Comparison of ENCODE assay signal across 16 cellular contexts in the genomic region with DNA sequence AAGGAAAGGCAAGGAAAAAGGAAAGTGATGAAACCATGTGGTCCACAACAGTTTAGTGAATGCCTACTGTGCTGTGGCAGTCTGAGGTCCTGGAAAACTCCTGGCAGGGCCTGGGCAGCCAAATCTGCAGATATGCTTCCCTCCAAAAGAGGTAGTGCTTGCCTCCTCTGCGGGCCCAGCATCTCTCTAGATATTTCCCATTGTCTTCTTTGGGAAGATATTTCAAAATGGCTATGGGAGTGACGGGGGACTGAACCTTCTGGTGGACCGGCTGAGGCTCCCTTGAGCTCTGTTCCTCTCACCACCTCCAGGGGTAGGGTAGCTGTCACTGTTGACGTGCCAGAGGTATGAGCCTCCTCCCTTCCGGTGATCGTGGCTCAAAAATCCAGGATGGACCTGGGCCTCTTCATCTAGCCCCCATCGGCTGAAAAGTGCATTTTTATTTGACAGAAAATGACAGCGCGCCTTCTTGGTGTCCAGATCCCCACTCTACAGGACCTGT. TPM values are rescaled to one million over a fixed set of nuclear protein-coding genes. Genes with fewer than 3 reads are reported as not detected.
A peak's percentile ranks its signal among the peaks of the same experiment; 100 is the strongest.
DNase-seq lines count a peak whose midpoint lies in the region; FAIRE-seq and TF ChIP-seq lines count a peak whose summit lies in the region.
"Had no signal": no experiment of that assay in that cellular context is flagged by ENCODE, and none has a peak within 500 bp of the region (broad histone marks: within the 10 kb centered on the region; RNA-seq: fewer than 3 reads in every experiment).

No MANE protein-coding gene starts in this region.

- H3K36me3 ChIP-seq in H1 (ENCODE audit: control insufficient read depth in 2 of 4, insufficient read depth in 4 of 4, low read length in 3 of 4) (no peaks in the 10 kb centered on the region; a peak in 1 of 8 replicates), neural progenitor cell (no peaks in the 10 kb centered on the region)
- H3K36me3 ChIP-seq: BLaER1 treated with 17β-estradiol and CSF1 and Interleukin-3, amounts not matched to agents 10 nM and 100 nM had no signal

- H2BK20ac ChIP-seq in H1 (ENCODE audit: low read length) = no peak overlapping the region

- peaks cover 6% of the 10 kb centered on the region for H3K9me3 Mint-ChIP-seq in neural progenitor cell

- H3K4ac ChIP-seq in H1 (replicated peaks; ENCODE audit: insufficient read length, low read depth, low read length) = no peak overlapping the region

- no peak overlapping the region for H4K5ac ChIP-seq in H1 (ENCODE audit: insufficient read length, low read depth, low read length)

- peaks cover 9 to 43% (median 22%) of the 10 kb centered on the region in 4 experiments for H3K4me1 ChIP-seq in H1 (replicated peaks in 1 of 4; ENCODE audit: control insufficient read depth in 3 of 4, insufficient read depth in 4 of 4, low read length in 3 of 4)
- H3K4me1 ChIP-seq in neural progenitor cell = peaks cover 56% of the 10 kb centered on the region

- H3K79me2 ChIP-seq in H1 (ENCODE audit: control insufficient read depth in 1 of 2, insufficient read depth in 2 of 2, low read length in 2 of 2) (no peaks in the 10 kb centered on the region), neural progenitor cell (ENCODE audit: low read depth) (no peaks in the 10 kb centered on the region)

- H4K20me1 ChIP-seq in H1 (replicated peaks in 1 of 2; ENCODE audit: control insufficient read depth in 1 of 2, insufficient read depth in 2 of 2, low read length in 2 of 2) (peaks cover 19 to 36% of the 10 kb centered on the region in 2 experiments), neural progenitor cell (ENCODE audit: low read depth) (peaks cover 93% of the 10 kb centered on the region)

- TF ChIP-seq CTCF in H1 (IDR thresholded peaks at IDR 0.05; ENCODE audit: control extremely low read depth in 1 of 3, insufficient read depth in 1 of 3, low read depth in 1 of 3, low read length in 3 of 3) (0 out of 4 replicates have a peak, but pooled peaks of 1 of the 3 experiments have one; percentile 3), neural progenitor cell (IDR thresholded peaks at IDR 0.05) (no peak)

- peak overlapping the region; percentile 61; the same call in 1 of the 2 replicates for H2BK15ac ChIP-seq in H1 (ENCODE audit: low read length)

- H3K36me3 Mint-ChIP-seq in neural progenitor cell = no peaks in the 10 kb centered on the region

- no peak overlapping the region for H3K14ac ChIP-seq in H1 (ENCODE audit: insufficient read length)

- H3K9ac ChIP-seq in H1 (replicated peaks in 1 of 4; ENCODE audit: extremely low read depth in 1 of 4, low read depth in 3 of 4, low read length in 3 of 4) (no peak overlapping the region), neural progenitor cell (no peak overlapping the region)
- H3K9ac ChIP-seq: BLaER1 treated with 17β-estradiol and CSF1 and Interleukin-3, amounts not matched to agents 10 nM and 100 nM; KMS-11 had no signal

- FAIRE-seq in H1 (lab: Jason Lieb, UNC) = no peak
- FAIRE-seq: GM12878 had no signal

- no peak overlapping the region for H2BK5ac ChIP-seq in H1 (ENCODE audit: low read depth, low read length)

- H3K18ac ChIP-seq in H1 (ENCODE audit: extremely low read depth, low read length) = no peak overlapping the region

- H3K56ac ChIP-seq in H1 (replicated peaks; ENCODE audit: insufficient read length, low read depth, low read length) = no peak overlapping the region

- H3K23ac ChIP-seq in H1 (ENCODE audit: insufficient read length) = no peak overlapping the region

- peaks cover 66% of the 10 kb centered on the region for H3K4me1 Mint-ChIP-seq in neural progenitor cell

- no peak overlapping the region for H2BK120ac ChIP-seq in H1 (replicated peaks; ENCODE audit: low read depth, low read length)

- H2BK12ac ChIP-seq in H1 (ENCODE audit: low read depth, low read length) = peak overlapping the region; percentile 80; the same call in 1 of the 2 replicates

- peaks cover 63% of the 10 kb centered on the region for H3F3A ChIP-seq in neural progenitor cell (ENCODE audit: low read depth)

- POLR2A ChIA-PET in H1 (lab: Charles Lee; ENCODE audit: partially characterized antibody) = interaction anchor here (0.7 to 1.0 kb wide), 3 partner anchors 13 to 18 kb away, joined by 3 read pairs; no protein-coding TSS in a partner anchor

- H4K8ac ChIP-seq in H1 (ENCODE audit: extremely low read depth, insufficient read depth, low read length) = no peak overlapping the region

- no peak overlapping the region for H3K4me3 ChIP-seq in H1 (ENCODE audit: extremely low read depth in 1 of 4, insufficient read depth in 2 of 4, low read depth in 3 of 4, low read length in 4 of 4)
- no peak overlapping the region for H3K4me3 ChIP-seq in neural progenitor cell
- H3K4me3 ChIP-seq: BLaER1 treated with 17β-estradiol and CSF1 and Interleukin-3, amounts not matched to agents 10 nM and 100 nM; GM12878 had no signal

- no peak overlapping the region for H4K91ac ChIP-seq in H1 (replicated peaks; ENCODE audit: insufficient read length, low read length)

- intact Hi-C loops in cardiac septum (cut with DNase I) = no loop called here

- no peak; a peak in 1 of 4 replicates for TF ChIP-seq RAD21 in H1 (IDR thresholded peaks at IDR 0.05 in 1 of 2, conservative IDR thresholded peaks at IDR 0.05 in 1 of 2; ENCODE audit: low read depth in 2 of 2, low read length in 2 of 2)

- WGBS in H1 (ENCODE audit: extremely low coverage in 1 of 2, insufficient coverage in 1 of 2, insufficient read length in 1 of 2, insufficient replicate concordance in 2 of 2, low coverage in 1 of 2, low lambda C conversion rate in 2 of 2, missing lambda C conversion rate in 1 of 2), 2 experiments = 26% methylated on average over 6 of the region's 9 CpGs; no CpG with 5 or more reads in 1 of the 2 experiments

- H3K79me1 ChIP-seq in H1 (ENCODE audit: low read depth, low read length) = no peaks in the 10 kb centered on the region

- H3K23me2 ChIP-seq in H1 (ENCODE audit: low read depth, low read length) = peaks cover 3% of the 10 kb centered on the region; the same call in 1 of the 2 replicates

- peak overlapping the region; percentile 82; the same call in 1 of the 2 replicates for H2AK5ac ChIP-seq in H1 (ENCODE audit: low read depth, low read length)

- no peak for TF ChIP-seq POLR2A in H1 (IDR thresholded peaks at IDR 0.05; ENCODE audit: control extremely low read depth in 1 of 2, low read depth in 2 of 2, low read length in 2 of 2)

- H3K27ac Mint-ChIP-seq in neural progenitor cell = no peak overlapping the region
- H3K27ac Mint-ChIP-seq: CD4-positive, CD25-positive, alpha-beta regulatory T cell had no signal

- H3K4me2 ChIP-seq in H1 (ENCODE audit: insufficient read depth in 1 of 2, low read depth in 2 of 2, low read length in 2 of 2) (peak overlapping the region in 1 of 2 experiments; percentile 65; a peak in 1 of 4 replicates), neural progenitor cell (no peak overlapping the region)
- H3K4me2 ChIP-seq: BLaER1 treated with 17β-estradiol and CSF1 and Interleukin-3, amounts not matched to agents 10 nM and 100 nM; KMS-11 had no signal

- CTCF ChIA-PET in H1 (lab: Charles Lee; ENCODE audit: partially characterized antibody) = interaction anchor here (0.8 to 2.7 kb wide), 14 partner anchors 10 to 306 kb away, joined by 3 to 11 read pairs (median 4); no protein-coding TSS in a partner anchor

- DNase-seq in DMS53 (lab: John Stamatoyannopoulos, UW) (peak; percentile 5), DMS53 treated with DMSO at 0.1 percent for 48 hours (lab: John Stamatoyannopoulos, UW; ENCODE audit: unreplicated experiment) (no peak), H1 (ENCODE audit: low read depth in 1 of 2, low spot score in 2 of 2) (peak in 1 of 2 experiments; percentile 48), neural progenitor cell (ENCODE audit: low spot score) (no peak), HUDEP-2 (lab: John Stamatoyannopoulos, UW; ENCODE audit: unreplicated experiment in 76 of 76) (no peak), pons (ENCODE audit: low spot score) (no peak), cardiac septum (ENCODE audit: low spot score) (no peak)
- DNase-seq: AML-193; CD4-positive, CD25-positive, alpha-beta regulatory T cell; DMS79 had no signal

- no peaks in the 10 kb centered on the region for H3K9me3 ChIP-seq in H1 (ENCODE audit: insufficient read depth in 2 of 2, low read depth in 1 of 2, low read length in 1 of 2)
- no peaks in the 10 kb centered on the region for H3K9me3 ChIP-seq in neural progenitor cell (ENCODE audit: low read depth)

- H2AFZ ChIP-seq in H1 (ENCODE audit: low read length) = no peak overlapping the region
- H2AFZ ChIP-seq in neural progenitor cell (replicated peaks) = no peak overlapping the region

- H3K4me3 Mint-ChIP-seq in neural progenitor cell = peak overlapping the region; percentile 98

- H3K27ac ChIP-seq in H1 (ENCODE audit: low read depth, low read length) (no peak overlapping the region), neural progenitor cell (no peak overlapping the region)
- H3K27ac ChIP-seq: 22Rv1; BLaER1 treated with 17β-estradiol and CSF1 and Interleukin-3, amounts not matched to agents 10 nM and 100 nM; KMS-11 had no signal

- H3K27me3 ChIP-seq in H1 (replicated peaks in 1 of 4; ENCODE audit: control insufficient read depth in 3 of 4, extremely low read depth in 1 of 4, insufficient read depth in 3 of 4, low read length in 3 of 4) (peaks cover 98 to 100% (median 99%) of the 10 kb centered on the region in 4 experiments), neural progenitor cell (peaks cover 100% of the 10 kb centered on the region)

- peaks cover 96% of the 10 kb centered on the region for H3K27me3 Mint-ChIP-seq in neural progenitor cell (ENCODE audit: insufficient read depth, low read depth)

- no peak for TF ChIP-seq EP300 in H1 (IDR thresholded peaks at IDR 0.05; ENCODE audit: borderline replicate concordance in 1 of 2, low read depth in 2 of 2, low read length in 2 of 2)

TF ChIP-seq in H1, 55 proteins besides CTCF, POLR2A, EP300 and RAD21 (continues in another document):
- TF ChIP-seq GTF2F1 (IDR thresholded peaks at IDR 0.05; ENCODE audit: borderline replicate concordance, low read depth, low read length) = no peak
- TF ChIP-seq SUZ12 (IDR thresholded peaks at IDR 0.05; ENCODE audit: low read length) = peak; percentile 5; the same call in 1 of the 2 replicates
- TF ChIP-seq RNF2 (IDR thresholded peaks at IDR 0.05; ENCODE audit: borderline replicate concordance, low read depth, low read length, missing control alignments, poor library complexity, severe bottlenecking) = peak; percentile 57
- no peak for TF ChIP-seq CBX5 (IDR thresholded peaks at IDR 0.05; ENCODE audit: low read depth, low read length)

RNA-seq across cellular contexts. Expression of a gene that starts 9.2 kb away (rescaled TPM):
- total RNA-seq in H1 (2021; fragmentation: NEBNext Ultra II Directional; extraction: Animal tissue kit (Norgen Biotek cat#: 25700)) = not detected in 2 replicates
- 0.33 and 0.35 TPM in 2 replicates for polyA plus RNA-seq in H1 (2011; rRNA removed)
- 0.13 TPM for polyA plus RNA-seq in H1 (2011; cell fraction: cytosol; rRNA removed)
- polyA plus RNA-seq in H1 (2011; cell fraction: nucleus; rRNA removed) = 1.0 TPM
- 0.18 to 0.59 TPM (median 0.23 TPM) in 4 replicates for polyA plus RNA-seq in H1 (2012, experiment 1 of 2)
- polyA plus RNA-seq in H1 (2012, experiment 2 of 2) = 0.13 TPM
- polyA plus RNA-seq in H1 (2013, experiment 1 of 2) = not detected
- polyA plus RNA-seq in H1 (2013, experiment 2 of 2) = not detected
- polyA minus RNA-seq in H1 (2011; rRNA and poly(A)+ RNA removed) = 0.69 TPM in 1 of 2 replicates, not detected in the other
- not detected for polyA minus RNA-seq in H1 (2011; cell fraction: cytosol; rRNA and poly(A)+ RNA removed)
- polyA minus RNA-seq in H1 (2011; cell fraction: nucleus; rRNA and poly(A)+ RNA removed) = not detected
- total RNA-seq in neural progenitor cell (ENCODE audit: low replicate concordance) = 4.6 and 4.9 TPM in 2 replicates
- total RNA-seq in cardiac septum = 0.19 TPM
- total RNA-seq: CD4-positive, CD25-positive, alpha-beta regulatory T cell; G401; GM12878; HT-29 had no signal
- polyA plus RNA-seq: CD4-positive, CD25-positive, alpha-beta regulatory T cell; GM12878 had no signal
